In the genomic region with DNA sequence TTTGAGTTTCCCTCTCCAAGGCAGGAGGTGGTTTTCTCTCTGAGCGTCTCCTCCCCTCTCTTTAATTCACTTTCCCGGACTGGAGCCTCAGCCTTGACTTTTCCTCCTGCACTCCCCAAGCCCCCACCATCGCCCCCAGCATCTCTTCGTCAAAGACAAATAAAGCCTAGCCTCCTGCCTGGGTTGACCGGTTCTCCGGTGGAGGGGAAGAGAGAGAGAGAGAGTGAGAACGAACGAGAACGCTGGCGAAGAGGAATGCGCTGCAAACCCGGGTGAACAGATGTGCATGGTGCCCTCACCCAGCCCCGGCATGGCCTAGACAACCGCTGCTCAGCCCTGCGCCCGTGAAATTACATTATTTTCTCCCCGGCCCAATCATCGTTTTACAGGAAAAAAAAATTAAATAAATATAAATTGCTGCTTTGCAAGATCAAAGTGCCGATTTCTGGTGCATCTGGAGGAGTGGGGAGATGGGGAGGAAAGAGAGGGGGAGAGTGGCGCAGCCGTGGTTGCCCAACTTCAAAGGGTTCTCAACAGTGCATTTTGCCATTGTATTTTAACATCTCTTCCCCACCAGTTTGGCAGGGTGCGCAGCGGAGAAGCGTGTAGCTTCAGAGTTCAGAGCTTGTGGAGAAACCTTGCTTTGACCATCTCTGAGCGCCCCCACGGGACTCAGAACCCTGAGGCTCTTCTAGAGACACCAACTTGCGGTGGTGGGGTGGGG, we compare ENCODE assay signal across 34 cellular contexts. TPM values are rescaled to one million over a fixed set of nuclear protein-coding genes. Genes with fewer than 3 reads are reported as not detected.
DNase-seq lines count a peak whose midpoint lies in the region; ATAC-seq, FAIRE-seq and TF ChIP-seq lines count a peak whose summit lies in the region.
"Had no signal": no experiment of that assay in that cellular context is flagged by ENCODE, and none has a peak within 500 bp of the region (broad histone marks: within the 10 kb centered on the region; RNA-seq: fewer than 3 reads in every experiment).

No MANE protein-coding gene starts in this region.

- H3K4me3 ChIP-seq in DND-41 (ENCODE audit: low read depth in 1 of 2, low read length in 2 of 2) (no peak overlapping the region), astrocyte (ENCODE audit: insufficient read depth, low read depth, low read length) (no peak overlapping the region), iPS-18a (ENCODE audit: low read length) (peak overlapping the region; percentile 22), esophagus muscularis mucosa (no peak overlapping the region), trophoblast cell (ENCODE audit: low read depth, low read length) (no peak overlapping the region)
- no peak overlapping the region for H3K4me3 ChIP-seq in CD4-positive, alpha-beta memory T cell (ENCODE audit: low read length in 2 of 2)
- H3K4me3 ChIP-seq: mucosa of descending colon, PC-9 had no signal

- H3K27me3 ChIP-seq in DND-41 (ENCODE audit: insufficient read depth, low read length, poor library complexity), result no peaks in the 10 kb centered on the region
- H3K27me3 ChIP-seq in astrocyte (ENCODE audit: insufficient read depth, low read length), result peaks cover 90% of the 10 kb centered on the region
- peaks cover 100% of the 10 kb centered on the region for H3K27me3 ChIP-seq in iPS-18a (ENCODE audit: control insufficient read depth, insufficient read depth, low read length)
- H3K27me3 ChIP-seq in esophagus muscularis mucosa, result peaks cover 0 to 100% (median 78%) of the 10 kb centered on the region in 4 donors
- H3K27me3 ChIP-seq in CD4-positive, alpha-beta memory T cell (ENCODE audit: insufficient read depth, low read length), result peaks cover 30% of the 10 kb centered on the region
- H3K27me3 ChIP-seq in trophoblast cell (ENCODE audit: insufficient read depth, low read length), result peaks cover 71% of the 10 kb centered on the region

- no peak overlapping the region for H2BK5ac ChIP-seq in trophoblast cell (ENCODE audit: low read depth, low read length, poor library complexity)

- H3K9ac ChIP-seq in DND-41 (ENCODE audit: low read depth, low read length) (no peak overlapping the region), astrocyte (ENCODE audit: low read length) (no peak overlapping the region), iPS-18a (ENCODE audit: low read length) (no peak overlapping the region), trophoblast cell (ENCODE audit: low read length) (no peak overlapping the region)
- H3K9ac ChIP-seq: neural progenitor cell had no signal

- TF ChIP-seq POLR2A in esophagus muscularis mucosa (IDR thresholded peaks at IDR 0.05; ENCODE audit: low read depth), result no peak

- 7% methylated on average over 27 of the region's 27 CpGs for WGBS in esophagus muscularis mucosa
- WGBS in trophoblast cell (ENCODE audit: extremely low coverage, insufficient coverage, insufficient read length), result no CpG with 5 or more reads among the region's 27 CpGs

- POLR2A ChIA-PET in CD4-positive, alpha-beta memory T cell (lab: Charles Lee; ENCODE audit: partially characterized antibody), result no interaction called here

- H3K36me3 ChIP-seq in DND-41 (ENCODE audit: insufficient read depth, low read length), result no peaks in the 10 kb centered on the region
- no peaks in the 10 kb centered on the region for H3K36me3 ChIP-seq in astrocyte (ENCODE audit: insufficient read depth, low read length)
- no peaks in the 10 kb centered on the region for H3K36me3 ChIP-seq in iPS-18a (ENCODE audit: control insufficient read depth, low read depth, low read length)
- no peaks in the 10 kb centered on the region for H3K36me3 ChIP-seq in esophagus muscularis mucosa
- H3K36me3 ChIP-seq in CD4-positive, alpha-beta memory T cell (ENCODE audit: insufficient read depth, low read length), result no peaks in the 10 kb centered on the region
- H3K36me3 ChIP-seq in trophoblast cell (ENCODE audit: control insufficient read depth in 1 of 2, insufficient read depth in 2 of 2, low read length in 2 of 2), result no peaks in the 10 kb centered on the region
- H3K36me3 ChIP-seq: lower lobe of right lung, neural progenitor cell, pancreas, thoracic aorta had no signal

- no peak overlapping the region for H3K27ac Mint-ChIP-seq in astrocyte (ENCODE audit: unreplicated experiment)
- H3K27ac Mint-ChIP-seq in CD4-positive, alpha-beta memory T cell, result no peak overlapping the region
- H3K27ac Mint-ChIP-seq: activated CD8-positive, alpha-beta T cell treated with anti-CD3 and anti-CD28 coated beads for 36 hours; activated naive CD4-positive, alpha-beta T cell treated with anti-CD3 and anti-CD28 coated beads, Interleukin-2, amount 50 U/mL, for 72 hours; activated T-helper 2 cell treated with anti-CD3 and anti-CD28 coated beads, Interferon-gamma antibody, Interleukin-2, Interleukin-4, amounts not matched to agents 10 μg/mL and 5 μg/mL and 100 μg/mL, durations not matched to agents 14 hours and 24 hours and 36 hours; CD4-positive, alpha-beta T cell; neural progenitor cell; stimulated activated naive CD8-positive, alpha-beta T cell treated with anti-CD3 and anti-CD28 coated beads, Interleukin-15, Interleukin-2, amounts not matched to agents 100 ng/mL and 50 ng/mL, for 24 hours; T-helper 17 cell had no signal

- no peak overlapping the region for H4K12ac ChIP-seq in trophoblast cell (ENCODE audit: low read depth, low read length)

- H3K14ac ChIP-seq in trophoblast cell (ENCODE audit: low read length), result no peak overlapping the region

- CTCF ChIA-PET in CD4-positive, alpha-beta memory T cell (lab: Charles Lee; ENCODE audit: partially characterized antibody), result no interaction called here

- H3K27me3 Mint-ChIP-seq in astrocyte (ENCODE audit: low read depth, unreplicated experiment), result peaks cover 89% of the 10 kb centered on the region
- peaks cover 70 to 74% of the 10 kb centered on the region in 2 donors for H3K27me3 Mint-ChIP-seq in CD4-positive, alpha-beta memory T cell

- H3K36me3 Mint-ChIP-seq in astrocyte (ENCODE audit: low read depth, unreplicated experiment), result peaks cover 4% of the 10 kb centered on the region
- peaks cover 0 to 9% of the 10 kb centered on the region in 2 donors for H3K36me3 Mint-ChIP-seq in CD4-positive, alpha-beta memory T cell
- H3K36me3 Mint-ChIP-seq: neural progenitor cell had no signal

- no peak for FAIRE-seq in astrocyte (lab: Jason Lieb, UNC)
- FAIRE-seq: A549, D721Med, pancreas, TTC549 had no signal

- no peak overlapping the region for H2BK12ac ChIP-seq in trophoblast cell (ENCODE audit: low read length)

- no peak for DNase-seq in DND-41
- no peak for DNase-seq in astrocyte (ENCODE audit: low read depth)
- peak; percentile 58 for DNase-seq in posterior vena cava (ENCODE audit: low spot score)
- DNase-seq in esophagus muscularis mucosa (ENCODE audit: extremely low spot score), result no peak
- no peak for DNase-seq in CD4-positive, alpha-beta memory T cell
- DNase-seq in trophoblast cell, result no peak
- DNase-seq: amygdala; CD4-positive, alpha-beta T cell; Karpas-422; kidney glomerular epithelial cell; lower lobe of right lung; mucosa of descending colon; NCI-H1436; NCI-H2081; NCI-H345; NCI-H69; pancreas; PC-9; stimulated activated CD4-positive, alpha-beta T cell treated with anti-CD3 and anti-CD28 coated beads, Interleukin-1b, Interleukin-23, amount 100 ng/mL, for 48 hours; T-helper 17 cell had no signal

- H3K4me3 Mint-ChIP-seq in astrocyte (ENCODE audit: unreplicated experiment), result peak overlapping the region; percentile 50
- peak overlapping the region in 1 of 8 donors; percentile 32 for H3K4me3 Mint-ChIP-seq in CD4-positive, alpha-beta memory T cell
- H3K4me3 Mint-ChIP-seq: activated CD8-positive, alpha-beta T cell treated with anti-CD3 and anti-CD28 coated beads for 36 hours; CD4-positive, alpha-beta T cell; stimulated activated naive CD8-positive, alpha-beta T cell treated with anti-CD3 and anti-CD28 coated beads, Interleukin-15, Interleukin-2, amounts not matched to agents 100 ng/mL and 50 ng/mL, for 24 hours had no signal

- no peaks in the 10 kb centered on the region for H3K4me1 ChIP-seq in DND-41 (ENCODE audit: insufficient read depth, low read length)
- H3K4me1 ChIP-seq in astrocyte (ENCODE audit: insufficient read depth, low read length), result peaks cover 12% of the 10 kb centered on the region
- peaks cover 19% of the 10 kb centered on the region for H3K4me1 ChIP-seq in iPS-18a (ENCODE audit: control insufficient read depth, low read depth, low read length)
- H3K4me1 ChIP-seq in esophagus muscularis mucosa, result peaks cover 15 to 30% (median 24%) of the 10 kb centered on the region in 4 donors
- H3K4me1 ChIP-seq in CD4-positive, alpha-beta memory T cell (ENCODE audit: insufficient read depth, low read length), result no peaks in the 10 kb centered on the region
- peaks cover 16 to 17% of the 10 kb centered on the region in 2 experiments for H3K4me1 ChIP-seq in trophoblast cell (ENCODE audit: control insufficient read depth in 1 of 2, insufficient read depth in 2 of 2, low read length in 2 of 2)
- H3K4me1 ChIP-seq: A549, neural progenitor cell had no signal

- no peak overlapping the region for H4K8ac ChIP-seq in trophoblast cell (ENCODE audit: low read depth, low read length)

- H4K20me1 ChIP-seq in DND-41 (ENCODE audit: insufficient read depth, low read length), result no peaks in the 10 kb centered on the region
- no peaks in the 10 kb centered on the region for H4K20me1 ChIP-seq in astrocyte (ENCODE audit: insufficient read depth, low read length)

- intact Hi-C loops in posterior vena cava (cut with DNase I) (no loop called here), esophagus muscularis mucosa (cut with DNase I) (loop anchor here (5.0 kb wide), 1 partner anchor 857 kb away; no protein-coding TSS in a partner anchor)
- intact Hi-C loops in CD4-positive, alpha-beta memory T cell (cut with micrococcal nuclease), result no loop called here

- no peak overlapping the region for H3K27ac ChIP-seq in DND-41 (ENCODE audit: low read length)
- H3K27ac ChIP-seq in astrocyte (ENCODE audit: low read depth, low read length), result no peak overlapping the region
- no peak overlapping the region for H3K27ac ChIP-seq in iPS-18a (ENCODE audit: low read length)
- H3K27ac ChIP-seq in esophagus muscularis mucosa (replicated peaks in 1 of 4), result no peak overlapping the region
- H3K27ac ChIP-seq in CD4-positive, alpha-beta memory T cell (ENCODE audit: low read depth, low read length), result no peak overlapping the region
- H3K27ac ChIP-seq in trophoblast cell (ENCODE audit: low read depth, low read length), result no peak overlapping the region
- H3K27ac ChIP-seq: A549, epithelial cell of prostate, HL-60, lower lobe of right lung, neural progenitor cell, pancreas, PC-9, thoracic aorta had no signal

- H3K9me3 ChIP-seq in DND-41 (ENCODE audit: insufficient read depth, low read length, severe bottlenecking), result no peaks in the 10 kb centered on the region
- H3K9me3 ChIP-seq in astrocyte (ENCODE audit: insufficient read depth, low read depth, low read length), result no peaks in the 10 kb centered on the region
- H3K9me3 ChIP-seq in iPS-18a (ENCODE audit: control insufficient read depth, low read depth, low read length), result no peaks in the 10 kb centered on the region
- no peaks in the 10 kb centered on the region for H3K9me3 ChIP-seq in esophagus muscularis mucosa
- H3K9me3 ChIP-seq in CD4-positive, alpha-beta memory T cell (ENCODE audit: control insufficient read depth in 1 of 2, low read length in 2 of 2), result no peaks in the 10 kb centered on the region
- peaks cover 5% of the 10 kb centered on the region for H3K9me3 ChIP-seq in trophoblast cell (ENCODE audit: insufficient read depth, low read depth, low read length)
- H3K9me3 ChIP-seq: A549, lower lobe of right lung, mucosa of descending colon, pancreas, thoracic aorta had no signal

- no peak overlapping the region for H3K4ac ChIP-seq in trophoblast cell (ENCODE audit: low read depth, low read length)

- TF ChIP-seq CTCF in DND-41 (IDR thresholded peaks at IDR 0.05; ENCODE audit: borderline replicate concordance, extremely low read depth, low read length, poor library complexity, severe bottlenecking), result no peak
- no peak for TF ChIP-seq CTCF in astrocyte (IDR thresholded peaks at IDR 0.05; ENCODE audit: insufficient read depth, low read depth, low read length)
- no peak for TF ChIP-seq CTCF in esophagus muscularis mucosa (IDR thresholded peaks at IDR 0.05)

- no peak overlapping the region for H2AFZ ChIP-seq in DND-41 (ENCODE audit: low read depth, low read length)
- no peak overlapping the region for H2AFZ ChIP-seq in astrocyte (ENCODE audit: low read depth, low read length)
- H2AFZ ChIP-seq in trophoblast cell (ENCODE audit: insufficient read depth, low read length, poor library complexity), result no peak overlapping the region
- H2AFZ ChIP-seq: PC-9 had no signal

- H2AK5ac ChIP-seq in trophoblast cell (ENCODE audit: low read length), result no peak overlapping the region

- TF ChIP-seq EP300 in esophagus muscularis mucosa (IDR thresholded peaks at IDR 0.05), result no peak

- peaks cover 21% of the 10 kb centered on the region for H3K9me3 Mint-ChIP-seq in astrocyte (ENCODE audit: unreplicated experiment)
- peaks cover 0 to 41% (median 29%) of the 10 kb centered on the region in 8 donors for H3K9me3 Mint-ChIP-seq in CD4-positive, alpha-beta memory T cell
- H3K9me3 Mint-ChIP-seq: activated CD8-positive, alpha-beta T cell treated with anti-CD3 and anti-CD28 coated beads for 36 hours; activated naive CD4-positive, alpha-beta T cell treated with anti-CD3 and anti-CD28 coated beads, Interleukin-2, amount 50 U/mL, for 72 hours; activated T-helper 2 cell treated with anti-CD3 and anti-CD28 coated beads, Interferon-gamma antibody, Interleukin-2, Interleukin-4, amounts not matched to agents 10 μg/mL and 5 μg/mL and 100 μg/mL, durations not matched to agents 14 hours and 24 hours and 36 hours; CD4-positive, alpha-beta T cell; stimulated activated naive CD8-positive, alpha-beta T cell treated with anti-CD3 and anti-CD28 coated beads, Interleukin-15, Interleukin-2, amounts not matched to agents 100 ng/mL and 50 ng/mL, for 24 hours had no signal

- H3K79me2 ChIP-seq in DND-41 (ENCODE audit: insufficient read depth, low read length), result no peaks in the 10 kb centered on the region
- no peaks in the 10 kb centered on the region for H3K79me2 ChIP-seq in astrocyte (ENCODE audit: insufficient read depth, low read length)
- no peaks in the 10 kb centered on the region for H3K79me2 ChIP-seq in trophoblast cell (ENCODE audit: control insufficient read depth, insufficient read depth, low read length, poor library complexity)

- no peaks in the 10 kb centered on the region for H3K79me1 ChIP-seq in trophoblast cell (ENCODE audit: low read length)

- ATAC-seq in DND-41 (ENCODE audit: insufficient read depth, low read depth) (peak; percentile 52; the same call in 2 of the 3 replicates), HG02678 (IDR thresholded peaks at IDR 0.05; ENCODE audit: unreplicated experiment) (no peak)
- ATAC-seq: activated CD8-positive, alpha-beta T cell treated with anti-CD3 and anti-CD28 coated beads for 36 hours; activated naive CD4-positive, alpha-beta T cell treated with anti-CD3 and anti-CD28 coated beads, Interleukin-2, amount 50 U/mL, for 72 hours; lower lobe of right lung; mucosa of descending colon; Right ventricle myocardium inferior; T-helper 17 cell had no signal

- H4K91ac ChIP-seq in trophoblast cell (ENCODE audit: low read depth, low read length), result no peak overlapping the region

- no peak overlapping the region for H3K18ac ChIP-seq in trophoblast cell (ENCODE audit: low read length)

- no peak overlapping the region for H3K23ac ChIP-seq in trophoblast cell (ENCODE audit: low read length)

- H3K4me2 ChIP-seq in DND-41 (ENCODE audit: insufficient read depth, low read length) (no peak overlapping the region), astrocyte (ENCODE audit: low read length) (no peak overlapping the region), trophoblast cell (ENCODE audit: low read length) (no peak overlapping the region)
- H3K4me2 ChIP-seq: PC-9 had no signal

- peaks cover 7% of the 10 kb centered on the region for H3K4me1 Mint-ChIP-seq in astrocyte (ENCODE audit: low read depth, unreplicated experiment)
- peaks cover 3 to 21% (median 5%) of the 10 kb centered on the region in 4 donors for H3K4me1 Mint-ChIP-seq in CD4-positive, alpha-beta memory T cell

- H2BK120ac ChIP-seq in trophoblast cell (ENCODE audit: insufficient read depth, low read length, poor library complexity), result no peak overlapping the region

RNA-seq across cellular contexts. Expression of a gene that starts 11.4 kb away (rescaled TPM):
- 0.07 and 0.10 TPM in 2 replicates for total RNA-seq in astrocyte
- 1 to 10 TPM; 2.5 to 4.8 TPM for total RNA-seq in posterior vena cava
- 1 to 10 TPM in 1 of 4 donors, under 1 TPM in 3; 0.42 to 1.2 (median 0.79) TPM for total RNA-seq in esophagus muscularis mucosa
- total RNA-seq in CD4-positive, alpha-beta memory T cell, result not detected
- under 1 TPM in 1 of 2 donors, not detected in 1; 0.05 TPM for polyA plus RNA-seq in CD4-positive, alpha-beta memory T cell
- polyA plus RNA-seq in trophoblast cell (2013), result 0.83 and 1.0 TPM in 2 replicates
- total RNA-seq: activated CD8-positive, alpha-beta T cell treated with anti-CD3 and anti-CD28 coated beads for 36 hours; activated naive CD4-positive, alpha-beta T cell treated with anti-CD3 and anti-CD28 coated beads, Interleukin-2, amount 50 U/mL, for 72 hours; activated T-helper 2 cell treated with anti-CD3 and anti-CD28 coated beads, Interferon-gamma antibody, Interleukin-2, Interleukin-4, amounts not matched to agents 10 μg/mL and 5 μg/mL and 100 μg/mL, durations not matched to agents 14 hours and 24 hours and 36 hours; CD4-positive, alpha-beta T cell; mucosa of descending colon; PC-9; T-helper 17 cell had no signal
